ENCODE assay signal across 17 cellular contexts in genomic region chr17:11241611-11242226, GRCh38. TPM values are rescaled to one million over a fixed set of nuclear protein-coding genes. Genes with fewer than 3 reads are reported as not detected.
DNase-seq lines count a peak whose midpoint lies in the region; ATAC-seq, FAIRE-seq and TF ChIP-seq lines count a peak whose summit lies in the region.
"Had no signal": no experiment of that assay in that cellular context is flagged by ENCODE, and none has a peak within 500 bp of the region (broad histone marks: within the 10 kb centered on the region; RNA-seq: fewer than 3 reads in every experiment).

No MANE protein-coding gene starts in this region.

- peaks cover 29% of the 10 kb centered on the region for H3K27me3 Mint-ChIP-seq in T-helper 1 cell treated with Interleukin-12 subunit alpha and Interleukin-12 subunit beta and Interleukin-4 antibody, amounts not matched to agents 30 μg/mL and 1 μg/mL, for 36 hours (ENCODE audit: low read depth)
- peaks cover 77% of the 10 kb centered on the region for H3K27me3 Mint-ChIP-seq in brain

- H3K27me3 ChIP-seq in keratinocyte (ENCODE audit: control insufficient read depth, extremely low read depth, insufficient read depth, low read length) (peaks cover 4% of the 10 kb centered on the region), gastrocnemius medialis (peaks cover 11 to 50% (median 14%) of the 10 kb centered on the region in 3 donors)

- H3K4me1 ChIP-seq in keratinocyte (ENCODE audit: control insufficient read depth, extremely low read depth, insufficient read depth, low read length) (peaks cover 46% of the 10 kb centered on the region), gastrocnemius medialis (no peaks in the 10 kb centered on the region)
- H3K4me1 ChIP-seq: A549 had no signal

- in situ Hi-C loops in gastrocnemius medialis (cut with MboI; ENCODE audit: low sequenced_read_pairs in 4 of 4) = no loop called here
- in situ Hi-C loops in GM13976 (cut with MboI; ENCODE audit: low sequenced_read_pairs, unreplicated experiment) = no loop called here

- H3K9ac ChIP-seq in keratinocyte (ENCODE audit: control insufficient read depth, extremely low read depth, insufficient read depth, low read length) = no peak overlapping the region

- no peaks in the 10 kb centered on the region for H3K36me3 Mint-ChIP-seq in T-helper 1 cell treated with Interleukin-12 subunit alpha and Interleukin-12 subunit beta and Interleukin-4 antibody, amounts not matched to agents 30 μg/mL and 1 μg/mL, for 36 hours (ENCODE audit: low read depth)
- no peaks in the 10 kb centered on the region for H3K36me3 Mint-ChIP-seq in brain
- H3K36me3 Mint-ChIP-seq: CD8-positive, alpha-beta T cell had no signal

- no peak overlapping the region for H3K27ac ChIP-seq in keratinocyte (ENCODE audit: control insufficient read depth, insufficient read depth, low read length)
- H3K27ac ChIP-seq in gastrocnemius medialis = no peak overlapping the region
- H3K27ac ChIP-seq: A549 had no signal

- H3K79me2 ChIP-seq in keratinocyte (ENCODE audit: control insufficient read depth, insufficient read depth, low read length) = no peaks in the 10 kb centered on the region

- H3K9me1 ChIP-seq in keratinocyte (ENCODE audit: control insufficient read depth, extremely low read depth, insufficient read depth, low read length) = no peaks in the 10 kb centered on the region

- H2AFZ ChIP-seq in keratinocyte (ENCODE audit: control insufficient read depth, low read length) = no peak overlapping the region

- H3K9me3 ChIP-seq in keratinocyte (ENCODE audit: control insufficient read depth, low read depth, low read length) (no peaks in the 10 kb centered on the region), gastrocnemius medialis (no peaks in the 10 kb centered on the region)
- H3K9me3 ChIP-seq: A549 had no signal

- TF ChIP-seq CTCF in brain (conservative IDR thresholded peaks at IDR 0.05) (no peak), keratinocyte (optimal IDR thresholded peaks at IDR 0.05 in 1 of 3, IDR thresholded peaks at IDR 0.05 in 1 of 3, conservative IDR thresholded peaks at IDR 0.05 in 1 of 3; ENCODE audit: extremely low read depth in 1 of 3, insufficient read depth in 2 of 3, low read length in 3 of 3) (no peak), gastrocnemius medialis (IDR thresholded peaks at IDR 0.05 in 4 of 5, conservative IDR thresholded peaks at IDR 0.05 in 1 of 5) (no peak), GM13976 (IDR thresholded peaks at IDR 0.05; ENCODE audit: borderline replicate concordance, control extremely low read depth, extremely low read depth, insufficient read depth, missing control alignments) (no peak)

- no peak overlapping the region for H3K4me3 Mint-ChIP-seq in T-helper 1 cell treated with Interleukin-12 subunit alpha and Interleukin-12 subunit beta and Interleukin-4 antibody, amounts not matched to agents 30 μg/mL and 1 μg/mL, for 36 hours
- H3K4me3 Mint-ChIP-seq in brain = peak overlapping the region in 3 of 5 experiments; percentile 72 to 82 (median 75)
- H3K4me3 Mint-ChIP-seq: activated T-cell treated with anti-CD3 and anti-CD28 coated beads, Interleukin-2, amount 50 U/mL, for 72 hours; CD8-positive, alpha-beta T cell; naive thymus-derived CD4-positive, alpha-beta T cell had no signal

- dilution Hi-C loops in keratinocyte (cut with MboI; ENCODE audit: extremely low pct_ligation_motif_present, low sequenced_read_pairs) = no loop called here

- ATAC-seq in gastrocnemius medialis = no peak
- ATAC-seq: A549; activated T-cell treated with anti-CD3 and anti-CD28 coated beads, Interleukin-2, amount 50 U/mL, for 72 hours; CD8-positive, alpha-beta T cell; naive thymus-derived CD4-positive, alpha-beta T cell had no signal

- H4K20me1 ChIP-seq in keratinocyte (ENCODE audit: control insufficient read depth, extremely low read depth, insufficient read depth, low read length) = no peaks in the 10 kb centered on the region

- no peaks in the 10 kb centered on the region for H3K4me1 Mint-ChIP-seq in T-helper 1 cell treated with Interleukin-12 subunit alpha and Interleukin-12 subunit beta and Interleukin-4 antibody, amounts not matched to agents 30 μg/mL and 1 μg/mL, for 36 hours (ENCODE audit: low read depth)
- peaks cover 20% of the 10 kb centered on the region for H3K4me1 Mint-ChIP-seq in brain

- peak overlapping the region; percentile 63 for H3K4me2 ChIP-seq in keratinocyte (ENCODE audit: control insufficient read depth, extremely low read depth, insufficient read depth, low read depth, low read length)

- intact Hi-C loops in gastrocnemius medialis (cut with DNase I; ENCODE audit: low total_unique reads) = no loop called here

- peak overlapping the region; percentile 24 for H3K27ac Mint-ChIP-seq in T-helper 1 cell treated with Interleukin-12 subunit alpha and Interleukin-12 subunit beta and Interleukin-4 antibody, amounts not matched to agents 30 μg/mL and 1 μg/mL, for 36 hours
- H3K27ac Mint-ChIP-seq in brain = no peak overlapping the region
- H3K27ac Mint-ChIP-seq: activated T-cell treated with anti-CD3 and anti-CD28 coated beads, Interleukin-2, amount 50 U/mL, for 72 hours; CD8-positive, alpha-beta T cell had no signal

- no peak for FAIRE-seq in keratinocyte (lab: Jason Lieb, UNC)
- FAIRE-seq: A549, GM18507 had no signal

- DNase-seq in T-helper 1 cell = no peak
- no peak for DNase-seq in keratinocyte (ENCODE audit: low read depth, low spot score)
- no peak for DNase-seq in gastrocnemius medialis
- no peak for DNase-seq in middle frontal gyrus (ENCODE audit: extremely low spot score, low spot score)
- no peak for DNase-seq in HK-2 (ENCODE audit: unreplicated experiment)
- DNase-seq in GM13976 (ENCODE audit: low spot score) = no peak
- DNase-seq: activated T-cell treated with anti-CD3 and anti-CD28 coated beads, Interleukin-2, amount 50 U/mL, for 72 hours; CD8-positive, alpha-beta T cell; dermis blood vessel endothelial cell; GF-D8; HCEC 1CT; naive thymus-derived CD4-positive, alpha-beta T cell; NCI-H2081 treated with DMSO at 0.1 percent for 48 hours had no signal

- no peaks in the 10 kb centered on the region for H3K9me3 Mint-ChIP-seq in T-helper 1 cell treated with Interleukin-12 subunit alpha and Interleukin-12 subunit beta and Interleukin-4 antibody, amounts not matched to agents 30 μg/mL and 1 μg/mL, for 36 hours
- peaks cover 0 to 84% (median 5%) of the 10 kb centered on the region in 5 experiments for H3K9me3 Mint-ChIP-seq in brain
- H3K9me3 Mint-ChIP-seq: activated T-cell treated with anti-CD3 and anti-CD28 coated beads, Interleukin-2, amount 50 U/mL, for 72 hours; CD8-positive, alpha-beta T cell had no signal

- H3K4me3 ChIP-seq in keratinocyte (ENCODE audit: control insufficient read depth in 2 of 3, extremely low read depth in 1 of 3, insufficient read depth in 2 of 3, low read depth in 1 of 3, low read length in 3 of 3) (peak overlapping the region in 1 of 3 experiments; percentile 52), gastrocnemius medialis (peak overlapping the region in 3 of 4 donors; percentile 4 to 13 (median 6))
- H3K4me3 ChIP-seq: A549 had no signal

- H3K36me3 ChIP-seq in keratinocyte (ENCODE audit: control insufficient read depth in 2 of 2, extremely low read depth in 1 of 2, insufficient read depth in 2 of 2, low read length in 2 of 2) (no peaks in the 10 kb centered on the region), gastrocnemius medialis (no peaks in the 10 kb centered on the region)

- no peak for TF ChIP-seq POLR2A in gastrocnemius medialis (IDR thresholded peaks at IDR 0.05)

RNA-seq across cellular contexts. Expression of gene SHISA6, which starts 0.7 kb away (rescaled TPM):
- 3.2 TPM for polyA plus RNA-seq in brain (ENCODE audit: insufficient read depth, low read depth, low replicate concordance)
- polyA plus RNA-seq in keratinocyte = 1.2 to 2.2 TPM (median 1.3 TPM) in 3 replicates
- polyA plus RNA-seq in keratinocyte (2011; ENCODE audit: low read depth) = 0.26 TPM
- polyA plus RNA-seq in keratinocyte (2011; cell fraction: cytosol; rRNA removed) = 0.61 and 1.3 TPM in 2 replicates
- polyA plus RNA-seq in keratinocyte (2011; cell fraction: nucleus; rRNA removed) = 0.97 and 1.1 TPM in 2 replicates
- polyA plus RNA-seq in keratinocyte (2012; ENCODE audit: low replicate concordance) = 0.54 and 1.1 TPM in 2 replicates
- 0.75 to 4.0 TPM (median 1.1 TPM) in 3 replicates for polyA minus RNA-seq in keratinocyte
- 1.2 TPM for polyA minus RNA-seq in keratinocyte (2011; cell fraction: cytosol; rRNA and poly(A)+ RNA removed)
- polyA minus RNA-seq in keratinocyte (2011; cell fraction: nucleus; rRNA and poly(A)+ RNA removed) = 1.2 and 1.3 TPM in 2 replicates
- under 1 TPM; 0.19 to 0.46 (median 0.31) TPM for total RNA-seq in gastrocnemius medialis
- total RNA-seq: activated T-cell treated with anti-CD3 and anti-CD28 coated beads, Interleukin-2, amount 50 U/mL, for 72 hours; CD8-positive, alpha-beta T cell; dermis blood vessel endothelial cell; naive thymus-derived CD4-positive, alpha-beta T cell had no signal
- polyA plus RNA-seq: A549; naive thymus-derived CD4-positive, alpha-beta T cell had no signal
